In the genomic region with DNA sequence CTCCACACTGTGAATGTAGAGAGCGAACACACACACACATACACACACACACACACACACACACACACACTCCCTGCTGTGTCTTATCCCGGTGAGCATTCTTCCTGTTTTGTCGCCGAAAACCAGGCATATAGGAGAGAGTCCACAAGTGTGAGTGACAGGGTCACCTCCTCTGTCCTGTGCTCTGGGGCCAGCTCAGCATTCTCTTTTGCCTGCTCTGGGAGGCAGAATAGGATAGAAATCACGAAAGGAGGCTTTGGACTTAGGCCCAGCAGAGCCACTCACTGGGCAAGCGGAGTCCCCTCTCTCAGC, we compare ENCODE assay signal across 20 cellular contexts. TPM values are rescaled to one million over a fixed set of nuclear protein-coding genes. Genes with fewer than 3 reads are reported as not detected.
A peak's percentile ranks its signal among the peaks of the same experiment; 100 is the strongest.
DNase-seq lines count a peak whose midpoint lies in the region; ATAC-seq, FAIRE-seq and TF ChIP-seq lines count a peak whose summit lies in the region.
"Had no signal": no experiment of that assay in that cellular context is flagged by ENCODE, and none has a peak within 500 bp of the region (broad histone marks: within the 10 kb centered on the region; RNA-seq: fewer than 3 reads in every experiment).

No MANE protein-coding gene starts in this region.

- H3K36me3 ChIP-seq in HUES64 (ENCODE audit: insufficient read depth, low read length) (no peaks in the 10 kb centered on the region), K562 (ENCODE audit: control insufficient read depth, insufficient read depth, low read length) (no peaks in the 10 kb centered on the region), suprapubic skin (no peaks in the 10 kb centered on the region)
- H3K36me3 ChIP-seq: heart right ventricle, tibial nerve had no signal

- H3K79me2 ChIP-seq in K562 (ENCODE audit: control insufficient read depth, insufficient read depth, low read length), result no peaks in the 10 kb centered on the region

- peaks cover 15% of the 10 kb centered on the region for H3K9me1 ChIP-seq in K562 (ENCODE audit: control insufficient read depth, insufficient read depth, low read length)

- DNase-seq in K562 (ENCODE audit: extremely low read depth in 1 of 4, low spot score in 3 of 4) (peak in 1 of 4 experiments; percentile 85), left lobe of liver (ENCODE audit: low spot score) (no peak), suprapubic skin (ENCODE audit: low spot score in 2 of 2) (no peak), frontal cortex (ENCODE audit: low spot score in 2 of 2) (no peak), D721Med (ENCODE audit: insufficient read length, low spot score) (no peak)
- no peak for DNase-seq in activated CD4-positive, alpha-beta T cell treated with anti-CD3 and anti-CD28 coated beads for 48 hours
- DNase-seq: activated naive CD4-positive, alpha-beta T cell treated with anti-CD3 and anti-CD28 coated beads, Interleukin-2, amount 10 ng/mL, durations not matched to agents 7 days and 5 days; heart right ventricle; left ventricle myocardium superior; NCI-H1092; NCI-H2029; NCI-H226; stimulated activated CD4-positive, alpha-beta T cell treated with anti-CD3 and anti-CD28 coated beads, Interleukin-15, amount 100 ng/mL, for 24 hours; stimulated activated naive CD8-positive, alpha-beta T cell treated with anti-CD3 and anti-CD28 coated beads, Interleukin-15, amount 100 ng/mL, for 72 hours; T-helper 17 cell had no signal

- TF ChIP-seq EP300 in K562 (IDR thresholded peaks at IDR 0.05; ENCODE audit: low read length) (no peak), suprapubic skin (IDR thresholded peaks at IDR 0.05) (no peak)

- H3K4me1 ChIP-seq in HUES64 (ENCODE audit: insufficient read depth, low read length) (peaks cover 15% of the 10 kb centered on the region; the same call in 1 of the 2 replicates), K562 (replicated peaks in 1 of 2; ENCODE audit: control insufficient read depth in 2 of 2, insufficient read depth in 2 of 2, low read length in 2 of 2) (peaks cover 7 to 28% of the 10 kb centered on the region in 2 experiments; a peak in 3 of 5 replicates), suprapubic skin (peaks cover 17% of the 10 kb centered on the region)

- TF ChIP-seq RAD21 in K562 (CRISPR knock-in tag; conservative IDR thresholded peaks at IDR 0.05 in 1 of 2, IDR thresholded peaks at IDR 0.05 in 1 of 2), result no peak

- WGBS in HUES64, result 63% methylated on average over 6 of the region's 6 CpGs
- 14% methylated on average over 6 of the region's 6 CpGs for WGBS in K562 (ENCODE audit: insufficient coverage, low coverage, missing lambda C conversion rate)
- 59% methylated on average over 6 of the region's 6 CpGs for WGBS in suprapubic skin

- H2AFZ ChIP-seq in K562 (ENCODE audit: low read depth, low read length), result peak overlapping the region; percentile 24

- H3K4me2 ChIP-seq in K562 (ENCODE audit: insufficient read depth, low read length), result peak overlapping the region; percentile 27
- H3K4me2 ChIP-seq: SK-N-SH had no signal

- H3K27ac ChIP-seq in HUES64 (ENCODE audit: low read depth, low read length) (peak overlapping the region; percentile 9; the same call in 1 of the 2 replicates), K562 (ENCODE audit: extremely low read depth, low read depth, low read length) (no peak overlapping the region), suprapubic skin (peak overlapping the region; percentile 29)
- H3K27ac ChIP-seq: tibial nerve had no signal

- no peak overlapping the region for H3K9ac ChIP-seq in HUES64 (ENCODE audit: low read depth, low read length)
- peak overlapping the region in 1 of 2 experiments; percentile 5; a peak in 1 of 4 replicates for H3K9ac ChIP-seq in K562 (ENCODE audit: insufficient read depth in 1 of 2, low read depth in 2 of 2, low read length in 2 of 2)
- H3K9ac ChIP-seq: SK-N-SH had no signal

- peaks cover 22% of the 10 kb centered on the region for H3K27me3 ChIP-seq in HUES64 (ENCODE audit: insufficient read depth, low read length)
- peaks cover 82 to 97% of the 10 kb centered on the region in 2 experiments for H3K27me3 ChIP-seq in K562 (ENCODE audit: control insufficient read depth in 2 of 2, insufficient read depth in 2 of 2, low read length in 2 of 2)
- H3K27me3 ChIP-seq in suprapubic skin, result peaks cover 65% of the 10 kb centered on the region

- peaks cover 49% of the 10 kb centered on the region for H4K20me1 ChIP-seq in K562 (replicated peaks; ENCODE audit: control insufficient read depth, insufficient read depth, low read length)

- POLR2A ChIA-PET in K562 (lab: Yijun Ruan, JAX), result interaction anchor here (0.5 to 6.7 kb wide), 16 partner anchors 12 to 175 kb away, joined by 3 to 122 read pairs (median 6); no protein-coding TSS in a partner anchor

- TF ChIP-seq POLR2A in K562 (conservative IDR thresholded peaks at IDR 0.05) (no peak), suprapubic skin (IDR thresholded peaks at IDR 0.05) (no peak)

- no peak overlapping the region for H3K4me3 ChIP-seq in HUES64 (ENCODE audit: low read length)
- no peak overlapping the region for H3K4me3 ChIP-seq in K562
- H3K4me3 ChIP-seq in suprapubic skin, result no peak overlapping the region
- H3K4me3 ChIP-seq: heart right ventricle, tibial nerve had no signal

- CTCF ChIA-PET in K562 (lab: Yijun Ruan, JAX; ENCODE audit: low intra/inter-chr PET ratio), result no interaction called here

- FAIRE-seq in K562 (lab: Jason Lieb, UNC) (peak; percentile 37), frontal cortex (lab: Jason Lieb, UNC) (no peak), D721Med (lab: Jason Lieb, UNC) (no peak)
- FAIRE-seq: astrocyte had no signal

- intact Hi-C loops in K562 (cut with micrococcal nuclease), result no loop called here

- H3K9me3 ChIP-seq in HUES64 (ENCODE audit: insufficient read depth, low read depth, low read length) (no peaks in the 10 kb centered on the region), K562 (replicated peaks; ENCODE audit: control insufficient read depth, insufficient read depth, low read depth, low read length) (no peaks in the 10 kb centered on the region), suprapubic skin (no peaks in the 10 kb centered on the region)
- H3K9me3 ChIP-seq: heart right ventricle, SK-N-SH, tibial nerve had no signal

- in situ Hi-C loops in K562 (cut with MboI), result no loop called here

- TF ChIP-seq CTCF in K562 (IDR thresholded peaks at IDR 0.05 in 2 of 3, conservative IDR thresholded peaks at IDR 0.05 in 1 of 3; ENCODE audit: insufficient read depth in 2 of 3, low read depth in 1 of 3, low read length in 3 of 3) (no peak), suprapubic skin (IDR thresholded peaks at IDR 0.05) (no peak), D721Med (IDR thresholded peaks at IDR 0.05; ENCODE audit: insufficient read depth, missing control alignments) (no peak)

- BruUV-seq in K562 (replicated peaks; lab: Mats Ljungman, UMichigan), result no TSS peak

- ATAC-seq in K562 (peak; percentile 54), left lobe of liver (peak; percentile 23)
- ATAC-seq: left ventricle myocardium superior; sciatic nerve; stimulated activated naive CD8-positive, alpha-beta T cell treated with anti-CD3 and anti-CD28 coated beads, Interleukin-15, amount 100 ng/mL, for 72 hours; T-helper 17 cell had no signal

RNA-seq across cellular contexts. Expression of gene LAMC3, which starts 3.0 kb away (rescaled TPM):
- 6.6 TPM for polyA plus RNA-seq in HUES64 (2013, experiment 1 of 2)
- polyA plus RNA-seq in HUES64 (2013, experiment 2 of 2), result 6.4 TPM
- total RNA-seq in K562 (2011; cell fraction: chromatin; rRNA removed; ENCODE audit: low replicate concordance), result 0.69 TPM in 1 of 2 replicates, not detected in the other
- 0.26 and 0.33 TPM in 2 replicates for total RNA-seq in K562 (2011; cell fraction: nucleolus; rRNA removed)
- total RNA-seq in K562 (2011; cell fraction: nucleoplasm; rRNA removed), result 0.22 TPM in 1 of 2 replicates, not detected in the other
- not detected in 2 replicates for total RNA-seq in K562 (2014; rRNA removed)
- not detected in 2 replicates for total RNA-seq in K562 (2014; rRNA removed; fragmentation: Illumina TruSeq; extraction: Trizol)
- not detected in 2 replicates for total RNA-seq in K562 (2015; rRNA removed; fragmentation: Illumina TruSeq; extraction: Trizol)
- 0.09 TPM in 1 of 2 replicates, not detected in the other for total RNA-seq in K562 (2021)
- 0.05 and 0.10 TPM in 2 replicates for polyA plus RNA-seq in K562 (2011; rRNA removed)
- 0.03 and 0.66 TPM in 2 replicates for polyA plus RNA-seq in K562 (2011; cell fraction: cytosol; rRNA removed)
- polyA plus RNA-seq in K562 (2011; cell fraction: nucleus; rRNA removed), result 0.04 and 0.20 TPM in 2 replicates
- 0.03 and 0.07 TPM in 2 replicates for polyA plus RNA-seq in K562 (2012)
- polyA plus RNA-seq in K562 (2014; fragmentation: Illumina TruSeq; extraction: Trizol), result not detected in 2 replicates
- polyA plus RNA-seq in K562 (2014; fragmentation: Nextera tagmentation; extraction: Ambion mirVana), result not detected
- not detected in 2 replicates for polyA plus RNA-seq in K562 (2014; rRNA removed)
- not detected in 2 replicates for polyA minus RNA-seq in K562 (2011; rRNA and poly(A)+ RNA removed)
- polyA minus RNA-seq in K562 (2011; cell fraction: cytosol; rRNA and poly(A)+ RNA removed), result not detected in 2 replicates
- 0.27 TPM in 1 of 2 replicates, not detected in the other for polyA minus RNA-seq in K562 (2011; cell fraction: nucleus; rRNA and poly(A)+ RNA removed)
- total RNA-seq in left lobe of liver, result 7.1 TPM
- total RNA-seq in suprapubic skin, result 10 to 100 TPM in 1 of 4 donors, 1 to 10 TPM in 3; 4.0 to 16.9 (median 5.2) TPM
- total RNA-seq in frontal cortex, result 2.4 TPM
